Comparison of ENCODE assay signal across 1 cellular context in the genomic region with DNA sequence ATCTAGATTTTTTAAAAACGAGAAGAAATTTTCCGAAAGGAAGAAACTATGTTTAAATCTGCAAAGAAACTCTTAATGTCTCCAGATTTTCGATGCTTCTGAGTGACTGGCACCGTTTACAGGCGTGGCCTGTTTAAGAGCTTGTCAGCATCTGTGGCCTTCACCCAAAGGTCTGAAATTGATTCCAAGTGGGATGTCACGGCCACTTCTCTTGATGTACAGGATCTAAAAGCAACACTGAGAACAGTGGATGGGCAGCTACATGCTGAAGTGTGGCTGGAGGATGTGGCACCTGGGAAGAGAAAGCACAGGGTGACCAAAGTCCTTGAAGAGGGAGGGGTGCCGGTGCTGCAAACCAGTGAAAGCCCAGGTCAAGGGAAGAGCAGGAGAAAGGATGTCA.
A peak's percentile ranks its signal among the peaks of the same experiment; 100 is the strongest.
TF ChIP-seq lines count a peak whose summit lies in the region.

No MANE protein-coding gene starts in this region.

TF ChIP-seq in HepG2, 621 proteins besides CTCF, POLR2A, EP300 and RAD21:
- TF ChIP-seq, protein P1, sequence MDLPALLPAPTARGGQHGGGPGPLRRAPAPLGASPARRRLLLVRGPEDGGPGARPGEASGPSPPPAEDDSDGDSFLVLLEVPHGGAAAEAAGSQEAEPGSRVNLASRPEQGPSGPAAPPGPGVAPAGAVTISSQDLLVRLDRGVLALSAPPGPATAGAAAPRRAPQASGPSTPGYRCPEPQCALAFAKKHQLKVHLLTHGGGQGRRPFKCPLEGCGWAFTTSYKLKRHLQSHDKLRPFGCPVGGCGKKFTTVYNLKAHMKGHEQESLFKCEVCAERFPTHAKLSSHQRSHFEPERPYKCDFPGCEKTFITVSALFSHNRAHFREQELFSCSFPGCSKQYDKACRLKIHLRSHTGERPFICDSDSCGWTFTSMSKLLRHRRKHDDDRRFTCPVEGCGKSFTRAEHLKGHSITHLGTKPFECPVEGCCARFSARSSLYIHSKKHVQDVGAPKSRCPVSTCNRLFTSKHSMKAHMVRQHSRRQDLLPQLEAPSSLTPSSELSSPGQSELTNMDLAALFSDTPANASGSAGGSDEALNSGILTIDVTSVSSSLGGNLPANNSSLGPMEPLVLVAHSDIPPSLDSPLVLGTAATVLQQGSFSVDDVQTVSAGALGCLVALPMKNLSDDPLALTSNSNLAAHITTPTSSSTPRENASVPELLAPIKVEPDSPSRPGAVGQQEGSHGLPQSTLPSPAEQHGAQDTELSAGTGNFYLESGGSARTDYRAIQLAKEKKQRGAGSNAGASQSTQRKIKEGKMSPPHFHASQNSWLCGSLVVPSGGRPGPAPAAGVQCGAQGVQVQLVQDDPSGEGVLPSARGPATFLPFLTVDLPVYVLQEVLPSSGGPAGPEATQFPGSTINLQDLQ (CRISPR knock-in tag; IDR thresholded peaks at IDR 0.05), result no peak
- TF ChIP-seq HNF4A (CRISPR knock-in tag; IDR thresholded peaks at IDR 0.05), result 0 out of 2 replicates have a peak, but pooled peaks have one; percentile 9
